Comparison of ENCODE assay signal across 23 cellular contexts in genomic region chr1:171379846-171380245, GRCh38.
"Had no signal": no experiment of that assay in that cellular context is flagged by ENCODE, and none has a peak within 500 bp of the region (broad histone marks: within the 10 kb centered on the region; RNA-seq: fewer than 3 reads in every experiment).

No MANE protein-coding gene starts in this region.

- H3K27ac ChIP-seq: esophagus squamous epithelium, left lung, neural progenitor cell, parathyroid adenoma, right lobe of liver, thoracic aorta, tibial nerve, upper lobe of left lung had no signal

- DNase-seq: cortex of kidney; effector memory CD8-positive, alpha-beta T cell; erythroblast; esophagus squamous epithelium; head of caudate nucleus; left cardiac atrium; left lung; mesendoderm; midbrain; naive thymus-derived CD4-positive, alpha-beta T cell; right lobe of liver; small intestine; stimulated activated CD4-positive, alpha-beta T cell treated with anti-CD3 and anti-CD28 coated beads, Interleukin-15, amount 100 ng/mL, for 24 hours; stimulated activated CD4-positive, alpha-beta T cell treated with anti-CD3 and anti-CD28 coated beads, Interleukin-2, amount 100 ng/mL, for 48 hours; stimulated activated naive B cell treated with anti-CD40 and anti-IgM and Interleukin-4, amounts not matched to agents 10 μg/mL and 1 μg/mL and 100 μg/mL, for 72 hours; upper lobe of left lung had no signal

- H3K4me1 ChIP-seq: esophagus squamous epithelium, left lung, neural progenitor cell, parathyroid adenoma, right lobe of liver, tibial nerve, upper lobe of left lung had no signal

- H3K4me2 ChIP-seq: neural progenitor cell had no signal

- H3K9me3 ChIP-seq: esophagus squamous epithelium, right lobe of liver, thoracic aorta, upper lobe of left lung had no signal

- H3K4me3 ChIP-seq: esophagus squamous epithelium, left lung, neural progenitor cell, right lobe of liver, thoracic aorta, tibial nerve, upper lobe of left lung had no signal

- H3K27me3 ChIP-seq: esophagus squamous epithelium, left lung, neural progenitor cell, right lobe of liver, tibial nerve, upper lobe of left lung had no signal

- ATAC-seq: effector memory CD8-positive, alpha-beta T cell; left cardiac atrium; left lung; naive thymus-derived CD4-positive, alpha-beta T cell; right lobe of liver; stimulated activated naive B cell treated with anti-CD40 and anti-IgM and Interleukin-4, amounts not matched to agents 10 μg/mL and 1 μg/mL and 100 μg/mL, for 72 hours had no signal

- FAIRE-seq: endometrium, frontal cortex, small intestine, urothelium cell line had no signal

- H3K36me3 ChIP-seq: esophagus squamous epithelium, left lung, neural progenitor cell, right lobe of liver, thoracic aorta, tibial nerve, upper lobe of left lung had no signal

- H2AFZ ChIP-seq: neural progenitor cell, parathyroid adenoma had no signal

- H3K9ac ChIP-seq: neural progenitor cell, parathyroid adenoma had no signal

- H3K79me2 ChIP-seq: parathyroid adenoma had no signal
